Comparison of ENCODE assay signal across 8 cellular contexts in genomic region chr6:36677059-36677749, GRCh38. TPM values are rescaled to one million over a fixed set of nuclear protein-coding genes. Genes with fewer than 3 reads are reported as not detected.
DNase-seq lines count a peak whose midpoint lies in the region; ATAC-seq and TF ChIP-seq lines count a peak whose summit lies in the region.

No MANE protein-coding gene starts in this region.

- H3K9me3 Mint-ChIP-seq in GM23338, result no peaks in the 10 kb centered on the region

- H3K4me1 ChIP-seq in GM23338 (ENCODE audit: insufficient read depth) (peaks cover 41% of the 10 kb centered on the region), gastroesophageal sphincter (peaks cover 3 to 41% (median 20%) of the 10 kb centered on the region in 3 donors), spleen (peaks cover 13 to 63% (median 53%) of the 10 kb centered on the region in 6 donors)

- 51 to 52% methylated on average over 6 of the region's 7 CpGs for WGBS in gastroesophageal sphincter (ENCODE audit: low coverage in 1 of 2), 2 donors
- WGBS in spleen, 5 donors, result 67 to 78% (median 74%) methylated on average over 7 of the region's 7 CpGs

- intact Hi-C loops in spleen (cut with DNase I; ENCODE audit: low total_unique reads), result no loop called here

- TF ChIP-seq EP300 in gastroesophageal sphincter (IDR thresholded peaks at IDR 0.05), result no peak

- H3K4me2 ChIP-seq in GM23338, result peak overlapping the region; percentile 93

- H3K27me3 ChIP-seq in GM23338 (ENCODE audit: insufficient read depth) (peaks cover 38% of the 10 kb centered on the region), gastroesophageal sphincter (no peaks in the 10 kb centered on the region), spleen (replicated peaks in 1 of 7) (peaks cover 0 to 21% (median 0%) of the 10 kb centered on the region in 7 donors)

- H3K4me3 Mint-ChIP-seq in GM23338, result peak overlapping the region; percentile 50; the same call in 2 of the 3 replicates
- H3K4me3 Mint-ChIP-seq in T-helper 17 cell, result peak overlapping the region; percentile 57

- H3K9me3 ChIP-seq in T-helper 17 cell (ENCODE audit: control insufficient read depth, low read length, poor library complexity, severe bottlenecking) (no peaks in the 10 kb centered on the region), gastroesophageal sphincter (no peaks in the 10 kb centered on the region), spleen (no peaks in the 10 kb centered on the region)

- DNase-seq in GM23338 (ENCODE audit: low spot score), result no peak
- no peak for DNase-seq in T-helper 17 cell
- peak; percentile 39 for DNase-seq in spleen
- no peak for DNase-seq in NCI-H524 (lab: John Stamatoyannopoulos, UW)
- DNase-seq in omental fat pad (ENCODE audit: low spot score), result no peak
- no peak for DNase-seq in GOT3 (lab: John Stamatoyannopoulos, UW)

- no peak for TF ChIP-seq POLR2A in gastroesophageal sphincter (IDR thresholded peaks at IDR 0.05)
- no peak for TF ChIP-seq POLR2A in spleen (IDR thresholded peaks at IDR 0.05)

- peak overlapping the region; percentile 83 for H3K27ac Mint-ChIP-seq in GM23338
- H3K27ac Mint-ChIP-seq in T-helper 17 cell, result peak overlapping the region; percentile 98

- H3K36me3 ChIP-seq in GM23338 (ENCODE audit: insufficient read depth), result no peaks in the 10 kb centered on the region
- H3K36me3 ChIP-seq in gastroesophageal sphincter, result no peaks in the 10 kb centered on the region
- no peaks in the 10 kb centered on the region for H3K36me3 ChIP-seq in spleen

- H4K20me1 ChIP-seq in GM23338 (replicated peaks; ENCODE audit: insufficient read depth), result no peaks in the 10 kb centered on the region; the same call in 1 of the 2 replicates

- ATAC-seq in GM23338, result no peak
- ATAC-seq in T-helper 17 cell, result no peak
- ATAC-seq in gastroesophageal sphincter, result no peak
- no peak for ATAC-seq in omental fat pad (ENCODE audit: low FRiP score)
- ATAC-seq in HG03095 (IDR thresholded peaks at IDR 0.05; ENCODE audit: unreplicated experiment), result no peak

- H3F3A ChIP-seq in GM23338 (replicated peaks; ENCODE audit: low read depth), result peaks cover 6% of the 10 kb centered on the region; the same call in 1 of the 2 replicates

- H2AFZ ChIP-seq in GM23338, result 0 out of 2 replicates have a peak overlapping the region, but pooled peaks have one; percentile 43

- peaks cover 38% of the 10 kb centered on the region for H3K27me3 Mint-ChIP-seq in GM23338 (ENCODE audit: insufficient read depth, low read depth, poor library complexity)
- H3K27me3 Mint-ChIP-seq in T-helper 17 cell, result no peaks in the 10 kb centered on the region

- H3K4me3 ChIP-seq in GM23338 (peak overlapping the region; percentile 78), gastroesophageal sphincter (peak overlapping the region in 1 of 2 donors; percentile 18), spleen (no peak overlapping the region)

- H3K4me1 Mint-ChIP-seq in GM23338 (peaks cover 33% of the 10 kb centered on the region), T-helper 17 cell (peaks cover 23% of the 10 kb centered on the region)

- peaks cover 19% of the 10 kb centered on the region for H3K79me2 ChIP-seq in GM23338 (replicated peaks; ENCODE audit: insufficient read depth)

- H3K27ac ChIP-seq in GM23338 (ENCODE audit: low read depth) (peak overlapping the region; percentile 59; the same call in 1 of the 2 replicates), gastroesophageal sphincter (peak overlapping the region in 3 of 4 donors; percentile 96), spleen (peak overlapping the region in 6 of 8 donors; percentile 87 to 95 (median 92))

- no peak for TF ChIP-seq CTCF in GM23338 (conservative IDR thresholded peaks at IDR 0.05; ENCODE audit: low read depth in 2 of 2)
- no peak for TF ChIP-seq CTCF in gastroesophageal sphincter (IDR thresholded peaks at IDR 0.05)
- TF ChIP-seq CTCF in spleen (IDR thresholded peaks at IDR 0.05 in 8 of 11, conservative IDR thresholded peaks at IDR 0.05 in 3 of 11), result no peak
- no peak for TF ChIP-seq CTCF in omental fat pad (IDR thresholded peaks at IDR 0.05)

- 0 out of 2 replicates have a peak, but pooled peaks cover 6% of the 10 kb centered on the region for H3K9me2 ChIP-seq in GM23338 (ENCODE audit: insufficient read depth)

- peaks cover 4% of the 10 kb centered on the region; the same call in 2 of the 3 replicates for H3K36me3 Mint-ChIP-seq in GM23338 (ENCODE audit: low read depth)
- peaks cover 2% of the 10 kb centered on the region for H3K36me3 Mint-ChIP-seq in T-helper 17 cell (ENCODE audit: low read depth)

TF ChIP-seq in GM23338, 12 proteins besides CTCF, POLR2A, EP300 and RAD21 (continues in another document):
- TF ChIP-seq REST (IDR thresholded peaks at IDR 0.05; ENCODE audit: unreplicated experiment) (no peak), JUNB (IDR thresholded peaks at IDR 0.05; ENCODE audit: unreplicated experiment) (no peak), EZH2 (IDR thresholded peaks at IDR 0.05; ENCODE audit: low read depth, unreplicated experiment) (no peak), ETS1 (IDR thresholded peaks at IDR 0.05) (no peak), CREB1 (CRISPR knock-in tag; IDR thresholded peaks at IDR 0.05; ENCODE audit: low read depth) (no peak), STAT1 (IDR thresholded peaks at IDR 0.05; ENCODE audit: unreplicated experiment) (no peak), NANOG (IDR thresholded peaks at IDR 0.05; ENCODE audit: borderline replicate concordance) (no peak), POLR2AphosphoS5 (IDR thresholded peaks at IDR 0.05; ENCODE audit: low read depth) (no peak), ZNF331 (CRISPR knock-in tag; IDR thresholded peaks at IDR 0.05; ENCODE audit: low read depth) (no peak), EZH2phosphoT487 (IDR thresholded peaks at IDR 0.05; ENCODE audit: unreplicated experiment) (no peak), ZNF114 (CRISPR knock-in tag; IDR thresholded peaks at IDR 0.05) (no peak)

RNA-seq across cellular contexts. Expression of gene CDKN1A, which starts 1.3 kb away (rescaled TPM):
- 44.4 and 45.6 TPM in 2 replicates for total RNA-seq in GM23338 (2014; rRNA removed; shearing (Covaris generic))
- polyA plus RNA-seq in GM23338 (2016; fragmentation: Nextera tagmentation; extraction: Ambion mirVana) (31.5 and 34.0 TPM in 2 replicates), spleen (10 to 100 TPM; 10.7 to 18.4 (median 11.9) TPM)
- total RNA-seq in T-helper 17 cell (100 to 1,000 TPM; 180 to 255 TPM), gastroesophageal sphincter (100 to 1,000 TPM in 1 of 4 donors, 10 to 100 TPM in 3; 49.7 to 137 (median 81.7) TPM), spleen (10 to 100 TPM; 26.5 to 58.5 (median 32.8) TPM), omental fat pad (100 to 1,000 TPM; 126 to 611 (median 261) TPM)

RNA-seq across cellular contexts. Expression of gene RAB44, which starts 20.4 kb away (rescaled TPM):
- total RNA-seq in GM23338 (2014; rRNA removed; shearing (Covaris generic)), result not detected in 2 replicates
- not detected in 2 replicates for polyA plus RNA-seq in GM23338 (2016; fragmentation: Nextera tagmentation; extraction: Ambion mirVana)
- total RNA-seq in T-helper 17 cell, result under 1 TPM; 0.21 to 0.77 TPM
- 1 to 10 TPM in 1 of 4 donors, under 1 TPM in 2, not detected in 1; 0.67 to 1.6 (median 0.89) TPM for total RNA-seq in gastroesophageal sphincter
- 1 to 10 TPM in 5 of 7 donors, under 1 TPM in 2; 0.54 to 3.5 (median 1.3) TPM for total RNA-seq in spleen
- under 1 TPM; 0.06 to 0.26 (median 0.24) TPM for polyA plus RNA-seq in spleen
- 1 to 10 TPM in 1 of 4 donors, under 1 TPM in 3; 0.19 to 2.4 (median 0.43) TPM for total RNA-seq in omental fat pad
